Comparison of ENCODE assay signal across 25 cellular contexts in genomic region chr4:66355328-66355727, GRCh38.
"Had no signal": no experiment of that assay in that cellular context is flagged by ENCODE, and none has a peak within 500 bp of the region (broad histone marks: within the 10 kb centered on the region; RNA-seq: fewer than 3 reads in every experiment).

No MANE protein-coding gene starts in this region.

- H3K4me1 ChIP-seq: colonic mucosa, esophagus muscularis mucosa, esophagus squamous epithelium, foreskin keratinocyte, gastrocnemius medialis, gastroesophageal sphincter, heart left ventricle, heart right ventricle had no signal

- H3K9me3 Mint-ChIP-seq: endodermal cell had no signal

- H3K27ac Mint-ChIP-seq: dendritic cell treated with granulocyte-macrophage colony-stimulating factor and Interleukin-4, amounts not matched to agents 40 ng/mL and 50 ng/mL, for 4 days; effector memory CD8-positive, alpha-beta T cell; endodermal cell had no signal

- H3K27ac ChIP-seq: colonic mucosa, coronary artery, dorsolateral prefrontal cortex, epithelial cell of prostate, esophagus muscularis mucosa, esophagus squamous epithelium, foreskin keratinocyte, gastrocnemius medialis, gastroesophageal sphincter, heart left ventricle, heart right ventricle had no signal

- H3K4me3 Mint-ChIP-seq: dendritic cell treated with granulocyte-macrophage colony-stimulating factor and Interleukin-4, amounts not matched to agents 40 ng/mL and 50 ng/mL, for 4 days; effector memory CD8-positive, alpha-beta T cell; endodermal cell had no signal

- H3K4me3 ChIP-seq: colonic mucosa, coronary artery, dorsolateral prefrontal cortex, esophagus muscularis mucosa, esophagus squamous epithelium, gastrocnemius medialis, gastroesophageal sphincter, heart left ventricle, heart right ventricle had no signal

- H3K27me3 ChIP-seq: colonic mucosa, dorsolateral prefrontal cortex, esophagus muscularis mucosa, esophagus squamous epithelium, foreskin keratinocyte, gastrocnemius medialis, gastroesophageal sphincter, heart left ventricle, heart right ventricle had no signal

- H3K9me3 ChIP-seq: colonic mucosa, esophagus muscularis mucosa, esophagus squamous epithelium, gastrocnemius medialis, gastroesophageal sphincter, heart right ventricle had no signal

- H3K27me3 Mint-ChIP-seq: dendritic cell treated with granulocyte-macrophage colony-stimulating factor and Interleukin-4, amounts not matched to agents 40 ng/mL and 50 ng/mL, for 4 days; effector memory CD8-positive, alpha-beta T cell had no signal

- ATAC-seq: effector memory CD8-positive, alpha-beta T cell; esophagus mucosa; foreskin keratinocyte; gastrocnemius medialis; gastroesophageal sphincter; heart left ventricle; heart right ventricle had no signal

- DNase-seq: colonic mucosa; cortex of kidney; dermis blood vessel endothelial cell; dorsolateral prefrontal cortex; effector CD4-positive, alpha-beta T cell; effector CD8-positive, alpha-beta T cell; effector memory CD4-positive, alpha-beta T cell; effector memory CD8-positive, alpha-beta T cell; endodermal cell; erythroblast; esophagus squamous epithelium; foreskin fibroblast; foreskin keratinocyte; foreskin melanocyte; gastrocnemius medialis; glutamatergic neuron; head of caudate nucleus; heart left ventricle; heart right ventricle had no signal

- H3K36me3 ChIP-seq: colonic mucosa, esophagus muscularis mucosa, esophagus squamous epithelium, gastrocnemius medialis, gastroesophageal sphincter, heart left ventricle, heart right ventricle had no signal
